ENCODE assay signal across 23 cellular contexts in the genomic region with DNA sequence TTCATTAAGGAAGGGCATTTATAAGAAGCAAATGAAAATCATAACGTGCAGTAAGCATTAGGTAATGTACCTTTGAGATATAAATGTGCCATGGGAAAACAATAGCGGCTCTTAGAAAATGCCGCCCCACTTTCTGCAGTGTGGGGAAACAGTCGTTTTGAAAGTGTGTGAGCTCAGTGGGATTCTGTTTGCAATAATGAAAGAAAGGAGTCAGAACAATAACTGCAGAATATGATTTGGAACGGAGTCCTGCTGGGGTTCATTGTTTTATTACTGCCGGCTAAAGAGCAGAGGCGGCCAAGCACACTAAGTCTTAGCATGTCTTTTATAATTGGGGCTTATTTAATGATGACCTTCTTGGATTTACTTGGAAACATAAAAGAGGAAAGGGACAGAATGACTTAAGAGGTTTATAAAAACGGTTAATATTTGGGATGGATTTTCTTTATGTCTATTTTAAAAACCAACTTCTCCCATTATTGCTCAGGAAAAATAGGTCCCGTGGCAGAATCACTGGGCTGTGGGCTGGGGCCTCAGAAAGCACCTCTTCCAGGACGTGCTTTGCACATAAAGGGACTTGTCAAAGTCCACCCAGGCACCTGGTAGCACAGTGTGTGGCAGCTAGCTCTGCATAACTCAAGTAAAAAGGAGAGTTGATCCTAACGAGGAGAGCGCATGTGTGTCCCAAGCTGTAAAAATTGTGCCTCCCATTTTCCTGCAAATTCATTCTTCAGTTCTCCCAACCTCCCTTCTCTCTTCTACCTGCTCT. TPM values are rescaled to one million over a fixed set of nuclear protein-coding genes. Genes with fewer than 3 reads are reported as not detected.
"Had no signal": no experiment of that assay in that cellular context is flagged by ENCODE, and none has a peak within 500 bp of the region (broad histone marks: within the 10 kb centered on the region; RNA-seq: fewer than 3 reads in every experiment).

No MANE protein-coding gene starts in this region.

- H3K4me3 ChIP-seq: gastroesophageal sphincter, heart right ventricle, tibial nerve had no signal

- DNase-seq: activated CD4-positive, CD25-positive, alpha-beta regulatory T cell treated with anti-CD3 and anti-CD28 coated beads, Interleukin-2, amount 50 U/mL, for 72 hours; activated naive CD4-positive, alpha-beta T cell treated with anti-CD3 and anti-CD28 coated beads for 36 hours; activated naive CD8-positive, alpha-beta T cell treated with anti-CD3 and anti-CD28 coated beads, Interleukin-2, amount 50 U/mL, for 24 hours; aorta; heart right ventricle; left cardiac atrium; naive B cell; stimulated activated CD4-positive, alpha-beta T cell treated with anti-CD3 and anti-CD28 coated beads, Interleukin-15, amount 100 ng/mL, for 24 hours; stimulated activated CD4-positive, alpha-beta T cell treated with anti-CD3 and anti-CD28 coated beads, Interleukin-4, amount 100 ng/mL, for 4 hours; stimulated activated CD8-positive, alpha-beta memory T cell treated with anti-CD3 and anti-CD28 coated beads, Interleukin-4, amount 100 ng/mL, for 48 hours; stimulated activated naive CD4-positive, alpha-beta T cell treated with Interleukin-2 at 50 U/mL for 16 hours; substantia nigra; T-cell; T-helper 9 cell had no signal

- H3K9ac ChIP-seq: parathyroid adenoma had no signal

- H3K4me3 Mint-ChIP-seq: activated naive CD4-positive, alpha-beta T cell treated with anti-CD3 and anti-CD28 coated beads for 36 hours; activated naive CD8-positive, alpha-beta T cell treated with anti-CD3 and anti-CD28 coated beads, Interleukin-2, amount 50 U/mL, for 24 hours; naive B cell; T-cell had no signal

- H3K27ac ChIP-seq: gastroesophageal sphincter, heart right ventricle, neutrophil, parathyroid adenoma, tibial nerve had no signal

- H3K9me3 Mint-ChIP-seq: activated naive CD4-positive, alpha-beta T cell treated with anti-CD3 and anti-CD28 coated beads for 36 hours; activated naive CD8-positive, alpha-beta T cell treated with anti-CD3 and anti-CD28 coated beads, Interleukin-2, amount 50 U/mL, for 24 hours; activated T-helper 2 cell treated with anti-CD3 and anti-CD28 coated beads, Interferon-gamma antibody, Interleukin-2, Interleukin-4, amounts not matched to agents 10 μg/mL and 5 μg/mL and 100 μg/mL, durations not matched to agents 14 hours and 24 hours and 36 hours; naive B cell; T-cell had no signal

- H3K27ac Mint-ChIP-seq: activated naive CD4-positive, alpha-beta T cell treated with anti-CD3 and anti-CD28 coated beads for 36 hours; activated naive CD8-positive, alpha-beta T cell treated with anti-CD3 and anti-CD28 coated beads, Interleukin-2, amount 50 U/mL, for 24 hours; activated T-helper 2 cell treated with anti-CD3 and anti-CD28 coated beads, Interferon-gamma antibody, Interleukin-2, Interleukin-4, amounts not matched to agents 10 μg/mL and 5 μg/mL and 100 μg/mL, durations not matched to agents 14 hours and 24 hours and 36 hours; naive B cell; T-cell had no signal

- H3K27me3 Mint-ChIP-seq: activated naive CD8-positive, alpha-beta T cell treated with anti-CD3 and anti-CD28 coated beads, Interleukin-2, amount 50 U/mL, for 24 hours had no signal

- H3K36me3 Mint-ChIP-seq: naive B cell, T-cell had no signal

- H2AFZ ChIP-seq: parathyroid adenoma had no signal

- H3K4me1 ChIP-seq: parathyroid adenoma had no signal

- H3K36me3 ChIP-seq: gastroesophageal sphincter, heart right ventricle, neutrophil, tibial nerve had no signal

- H3K4me1 Mint-ChIP-seq: activated naive CD8-positive, alpha-beta T cell treated with anti-CD3 and anti-CD28 coated beads, Interleukin-2, amount 50 U/mL, for 24 hours; naive B cell; T-cell had no signal

- H3K27me3 ChIP-seq: gastroesophageal sphincter, neutrophil, tibial nerve had no signal

- H3K9me3 ChIP-seq: gastroesophageal sphincter, neutrophil, tibial nerve had no signal

RNA-seq across cellular contexts. Expression of gene SLC22A16, which starts 44.0 kb away (rescaled TPM):
- total RNA-seq: activated CD8-positive, alpha-beta memory T cell treated with anti-CD3 and anti-CD28 coated beads for 36 hours; activated naive CD4-positive, alpha-beta T cell treated with anti-CD3 and anti-CD28 coated beads for 36 hours; activated T-helper 2 cell treated with anti-CD3 and anti-CD28 coated beads, Interferon-gamma antibody, Interleukin-2, Interleukin-4, amounts not matched to agents 10 μg/mL and 5 μg/mL and 100 μg/mL, durations not matched to agents 14 hours and 24 hours and 36 hours; bronchial epithelial cell; lung microvascular endothelial cell; T-cell; tibial nerve had no signal
- polyA plus RNA-seq: esophagus had no signal
